10 cellular contexts compared by ENCODE assay signal in the genomic region with DNA sequence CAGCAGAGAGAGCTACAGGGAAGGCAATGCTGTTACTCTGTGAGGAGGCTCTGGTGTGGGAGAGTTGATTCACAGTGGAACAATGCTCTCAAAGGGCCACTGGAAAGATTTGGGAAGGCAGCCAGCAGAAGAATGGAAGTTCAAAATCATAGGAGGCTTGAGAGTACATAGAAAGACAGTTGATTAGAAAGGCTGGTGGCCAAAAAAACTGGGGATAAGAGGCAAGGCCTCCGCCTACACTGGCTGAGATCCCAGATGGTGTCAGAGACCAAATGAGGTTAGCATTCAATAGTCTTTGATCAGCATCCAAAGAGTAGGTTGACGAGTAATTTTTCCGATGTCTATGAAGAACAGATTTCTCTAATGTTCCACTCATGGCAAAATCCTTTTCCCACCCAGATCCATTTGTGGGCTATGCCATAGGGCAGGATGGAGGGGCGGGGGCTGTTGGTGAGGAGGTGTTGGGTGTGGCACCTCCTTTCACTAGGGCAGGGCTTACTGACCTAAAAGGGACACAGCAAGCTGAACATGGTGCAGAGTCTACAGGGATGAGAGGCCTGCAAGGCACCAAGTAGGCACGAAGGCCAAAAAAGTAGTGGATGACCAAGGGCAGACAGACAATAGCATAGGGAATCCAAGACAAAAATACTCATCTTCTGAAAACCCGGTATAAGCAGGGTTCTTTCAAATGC. TPM values are rescaled to one million over a fixed set of nuclear protein-coding genes. Genes with fewer than 3 reads are reported as not detected.
DNase-seq lines count a peak whose midpoint lies in the region; ATAC-seq and TF ChIP-seq lines count a peak whose summit lies in the region.
"Had no signal": no experiment of that assay in that cellular context is flagged by ENCODE, and none has a peak within 500 bp of the region (broad histone marks: within the 10 kb centered on the region; RNA-seq: fewer than 3 reads in every experiment).

No MANE protein-coding gene starts in this region.

- H3K4me3 Mint-ChIP-seq in CD4-positive, alpha-beta T cell: no peak overlapping the region
- H3K4me3 Mint-ChIP-seq: IgD-negative memory B cell had no signal

- intact Hi-C loops in CD4-positive, alpha-beta T cell (cut with DNase I, micrococcal nuclease): no loop called here

- DNase-seq in HCEC 1CT: peak; percentile 37
- DNase-seq in NCI-H774 (lab: John Stamatoyannopoulos, UW): peak; percentile 43
- peak; percentile 98 for DNase-seq in fibroblast of the aortic adventitia (ENCODE audit: low read depth)
- DNase-seq in stromal cell of bone marrow (ENCODE audit: low read depth): peak; percentile 99
- DNase-seq in CD4-positive, alpha-beta T cell: no peak
- DNase-seq in medulla oblongata (ENCODE audit: extremely low spot score): no peak
- DNase-seq: activated T-cell treated with anti-CD3 and anti-CD28 coated beads, Interleukin-2, amount 50 U/mL, for 48 hours; cortex of kidney had no signal

- no peaks in the 10 kb centered on the region for H3K9me3 Mint-ChIP-seq in CD4-positive, alpha-beta T cell
- H3K9me3 Mint-ChIP-seq: IgD-negative memory B cell had no signal

- no peak overlapping the region for H3K27ac ChIP-seq in CD4-positive, alpha-beta T cell (ENCODE audit: low read depth, low read length)

- POLR2A ChIA-PET in CD4-positive, alpha-beta T cell (lab: Charles Lee): no interaction called here

- H3K36me3 Mint-ChIP-seq in CD4-positive, alpha-beta T cell (ENCODE audit: low read depth): no peaks in the 10 kb centered on the region

- no peak for TF ChIP-seq CTCF in fibroblast of the aortic adventitia (IDR thresholded peaks at IDR 0.05; ENCODE audit: insufficient read depth, low read length)
- no peak for TF ChIP-seq CTCF in CD4-positive, alpha-beta T cell (IDR thresholded peaks at IDR 0.05)

- H3K27me3 Mint-ChIP-seq in CD4-positive, alpha-beta T cell: no peaks in the 10 kb centered on the region
- H3K27me3 Mint-ChIP-seq: IgD-negative memory B cell had no signal

- H3K27me3 ChIP-seq in CD4-positive, alpha-beta T cell (ENCODE audit: control insufficient read depth, insufficient read depth, low read length): no peaks in the 10 kb centered on the region

- no peak overlapping the region for H3K27ac Mint-ChIP-seq in CD4-positive, alpha-beta T cell
- H3K27ac Mint-ChIP-seq: IgD-negative memory B cell had no signal

- CTCF ChIA-PET in CD4-positive, alpha-beta T cell (lab: Charles Lee): no interaction called here

- no peak overlapping the region for H3K4me3 ChIP-seq in fibroblast of the aortic adventitia (ENCODE audit: low read depth, low read length)

- no peaks in the 10 kb centered on the region for H3K9me3 ChIP-seq in CD4-positive, alpha-beta T cell (ENCODE audit: control insufficient read depth, low read length)

- ATAC-seq in CD4-positive, alpha-beta T cell (ENCODE audit: poor library complexity): no peak
- no peak for ATAC-seq in GM18498 (IDR thresholded peaks at IDR 0.05; ENCODE audit: unreplicated experiment)

- no peaks in the 10 kb centered on the region for H3K4me1 Mint-ChIP-seq in CD4-positive, alpha-beta T cell (ENCODE audit: low read depth)

RNA-seq across cellular contexts. Expression of a gene that starts 15.1 kb away (rescaled TPM):
- total RNA-seq in fibroblast of the aortic adventitia (ENCODE audit: low replicate concordance): 0.72 and 3.5 TPM in 2 replicates
- total RNA-seq in CD4-positive, alpha-beta T cell: 1 to 10 TPM; 2.8 TPM

Comparison
In these comparisons a context has a peak if more than half of its experiments do, and no peak if none do; other contexts are left out.
1. DNase-seq: peak in HCEC 1CT (single experiment), NCI-H774 (single experiment), fibroblast of the aortic adventitia (single experiment) and stromal cell of bone marrow (single experiment); none in CD4-positive, alpha-beta T cell (0 of 10) and medulla oblongata (single experiment).